In genomic region chr1:209685835-209686234, GRCh38 we compare ENCODE assay signal across 14 cellular contexts. TPM values are rescaled to one million over a fixed set of nuclear protein-coding genes. Genes with fewer than 3 reads are reported as not detected.
DNase-seq lines count a peak whose midpoint lies in the region; ATAC-seq and TF ChIP-seq lines count a peak whose summit lies in the region.
"Had no signal": no experiment of that assay in that cellular context is flagged by ENCODE, and none has a peak within 500 bp of the region (broad histone marks: within the 10 kb centered on the region; RNA-seq: fewer than 3 reads in every experiment).

No MANE protein-coding gene starts in this region.

- peak overlapping the region; percentile 59 for H3K4me2 ChIP-seq in MM.1S (ENCODE audit: low read depth, low read length)

- H3K4me1 ChIP-seq in MM.1S (ENCODE audit: low read length) (peaks cover 27% of the 10 kb centered on the region), right lobe of liver (no peaks in the 10 kb centered on the region)

- H3K4me1 Mint-ChIP-seq in central memory CD8-positive, alpha-beta T cell: peaks cover 17% of the 10 kb centered on the region

- no peaks in the 10 kb centered on the region for H3K27me3 ChIP-seq in MM.1S (replicated peaks; ENCODE audit: insufficient read depth, low read length)
- no peaks in the 10 kb centered on the region for H3K27me3 ChIP-seq in right lobe of liver

- peak overlapping the region; percentile 22; the same call in 1 of the 2 replicates for H2AFZ ChIP-seq in MM.1S (ENCODE audit: low read length)

- H3K36me3 ChIP-seq in MM.1S (replicated peaks; ENCODE audit: insufficient read depth, low read length) (no peaks in the 10 kb centered on the region), right lobe of liver (no peaks in the 10 kb centered on the region)

- no peaks in the 10 kb centered on the region for H3K79me2 ChIP-seq in MM.1S (ENCODE audit: low read length)

- TF ChIP-seq CTCF in MM.1S (IDR thresholded peaks at IDR 0.05; ENCODE audit: low read length) (peak; percentile 33), right lobe of liver (IDR thresholded peaks at IDR 0.05) (no peak)

- DNase-seq in MM.1S: peak; percentile 91
- no peak for DNase-seq in central memory CD8-positive, alpha-beta T cell (ENCODE audit: low spot score in 2 of 2)
- DNase-seq in NCI-H146 treated with DMSO at 0.1 percent for 48 hours (lab: John Stamatoyannopoulos, UW; ENCODE audit: unreplicated experiment): no peak
- DNase-seq in right lobe of liver: no peak
- no peak for DNase-seq in COLO829 (ENCODE audit: low spot score)
- DNase-seq: aorta, naive B cell, NCI-H2171 had no signal

- no peaks in the 10 kb centered on the region for H3K9me3 Mint-ChIP-seq in central memory CD8-positive, alpha-beta T cell
- H3K9me3 Mint-ChIP-seq: IgD-negative memory B cell, naive B cell had no signal

- H3K36me3 Mint-ChIP-seq in central memory CD8-positive, alpha-beta T cell (ENCODE audit: insufficient read depth): no peaks in the 10 kb centered on the region
- H3K36me3 Mint-ChIP-seq: IgD-negative memory B cell, naive B cell had no signal

- TF ChIP-seq POLR2A in right lobe of liver (IDR thresholded peaks at IDR 0.05): no peak

- no peaks in the 10 kb centered on the region for H3K9me2 ChIP-seq in MM.1S (replicated peaks; ENCODE audit: insufficient read depth, low read length)

- WGBS in right lobe of liver (ENCODE audit: insufficient coverage, low coverage, low lambda C conversion rate, missing lambda C conversion rate): 58% methylated on average over 4 of the region's 4 CpGs

- peaks cover 11% of the 10 kb centered on the region for H3F3A ChIP-seq in MM.1S (ENCODE audit: insufficient read depth, low read length)

- peak overlapping the region; percentile 4; the same call in 1 of the 2 replicates for H3K4me3 ChIP-seq in MM.1S (ENCODE audit: low read length)
- H3K4me3 ChIP-seq in right lobe of liver: no peak overlapping the region

- ATAC-seq in GM18498 (IDR thresholded peaks at IDR 0.05; ENCODE audit: unreplicated experiment): peak; percentile 69
- peak; percentile 96 for ATAC-seq in GM19463 (IDR thresholded peaks at IDR 0.05; ENCODE audit: unreplicated experiment)
- peak; percentile 19 for ATAC-seq in central memory CD8-positive, alpha-beta T cell (replicated peaks; ENCODE audit: extremely low read depth, poor library complexity, severe bottlenecking)
- ATAC-seq in HG03520 (IDR thresholded peaks at IDR 0.05; ENCODE audit: unreplicated experiment): no peak
- ATAC-seq in right lobe of liver: no peak
- ATAC-seq: Panc1 had no signal

- intact Hi-C loops in right lobe of liver (cut with DNase I): loop anchor here (5.0 to 10.0 kb wide), 2 partner anchors 101 to 104 kb away; partner anchors contain the start of gene CAMK1G (in 2 of the 2)

- H3K4me3 Mint-ChIP-seq in central memory CD8-positive, alpha-beta T cell: peak overlapping the region; percentile 28
- H3K4me3 Mint-ChIP-seq: naive B cell had no signal

- no peaks in the 10 kb centered on the region for H4K20me1 ChIP-seq in MM.1S (ENCODE audit: insufficient read depth, low read length)

- peak overlapping the region; percentile 15; the same call in 1 of the 2 replicates for H3K27ac ChIP-seq in MM.1S (ENCODE audit: low read length)
- no peak overlapping the region for H3K27ac ChIP-seq in right lobe of liver

- H3K27ac Mint-ChIP-seq in central memory CD8-positive, alpha-beta T cell (ENCODE audit: low read depth): no peak overlapping the region

- no peaks in the 10 kb centered on the region for H3K9me3 ChIP-seq in MM.1S (replicated peaks; ENCODE audit: insufficient read depth, low read length)
- no peaks in the 10 kb centered on the region for H3K9me3 ChIP-seq in right lobe of liver

- peak overlapping the region; percentile 2; the same call in 1 of the 2 replicates for H3K9ac ChIP-seq in MM.1S (ENCODE audit: low read length)

- H3K27me3 Mint-ChIP-seq in central memory CD8-positive, alpha-beta T cell: peaks cover 9% of the 10 kb centered on the region

RNA-seq across cellular contexts. Expression of gene G0S2, which starts 10.6 kb away (rescaled TPM):
- total RNA-seq in right lobe of liver: 100 to 1,000 TPM in 4 of 6 experiments, 10 to 100 TPM in 2; 36.9 to 749 (median 247) TPM

RNA-seq across cellular contexts. Expression of gene HSD11B1, which starts 18.8 kb away (rescaled TPM):
- 100 to 1,000 TPM; 281 to 749 (median 512) TPM for total RNA-seq in right lobe of liver
- total RNA-seq: skeletal muscle tissue had no signal

RNA-seq across cellular contexts. Expression of gene LAMB3, which starts 33.6 kb away (rescaled TPM):
- total RNA-seq in right lobe of liver: 10 to 100 TPM in 1 of 6 experiments, 1 to 10 TPM in 5; 5.0 to 14.6 (median 8.4) TPM

Comparison
In these comparisons a context has a peak if more than half of its experiments do, and no peak if none do; other contexts are left out.
1. ATAC-seq: peak in GM18498 (single experiment), GM19463 (single experiment) and central memory CD8-positive, alpha-beta T cell (single experiment); none in HG03520 (single experiment) and right lobe of liver (0 of 4).